In genomic region chr6:45531999-45532605, GRCh38 we compare ENCODE assay signal across 30 cellular contexts.
DNase-seq lines count a peak whose midpoint lies in the region; ATAC-seq and TF ChIP-seq lines count a peak whose summit lies in the region.
"Had no signal": no experiment of that assay in that cellular context is flagged by ENCODE, and none has a peak within 500 bp of the region (broad histone marks: within the 10 kb centered on the region; RNA-seq: fewer than 3 reads in every experiment).

No MANE protein-coding gene starts in this region.

- no peaks in the 10 kb centered on the region for H3K36me3 ChIP-seq in SK-N-SH (replicated peaks in 1 of 2; ENCODE audit: control insufficient read depth in 1 of 2, insufficient read depth in 2 of 2, low read length in 1 of 2)
- peaks cover 0 to 25% of the 10 kb centered on the region in 2 experiments for H3K36me3 ChIP-seq in mesenchymal stem cell (ENCODE audit: control insufficient read depth in 1 of 2, insufficient read depth in 2 of 2, low read depth in 1 of 2, low read length in 2 of 2)
- H3K36me3 ChIP-seq in suprapubic skin, result no peaks in the 10 kb centered on the region
- no peaks in the 10 kb centered on the region for H3K36me3 ChIP-seq in esophagus muscularis mucosa
- H3K36me3 ChIP-seq: cardiac muscle cell, prostate gland, sigmoid colon had no signal

- H3K36me3 Mint-ChIP-seq in activated T-helper 17 cell treated with anti-CD3 and anti-CD28 coated beads, Interleukin-2, amount 50 U/mL, for 72 hours (ENCODE audit: low read depth), result peaks cover 92% of the 10 kb centered on the region
- H3K36me3 Mint-ChIP-seq: stimulated activated naive B cell treated with anti-CD40 and anti-IgM and Interleukin-4, amounts not matched to agents 10 μg/mL and 1 μg/mL and 100 μg/mL, for 72 hours had no signal

- no peaks in the 10 kb centered on the region for H3K27me3 Mint-ChIP-seq in activated T-helper 17 cell treated with anti-CD3 and anti-CD28 coated beads, Interleukin-2, amount 50 U/mL, for 72 hours
- H3K27me3 Mint-ChIP-seq: naive thymus-derived CD4-positive, alpha-beta T cell; stimulated activated naive B cell treated with anti-CD40 and anti-IgM and Interleukin-4, amounts not matched to agents 10 μg/mL and 1 μg/mL and 100 μg/mL, for 72 hours had no signal

- H2AFZ ChIP-seq in SK-N-SH (ENCODE audit: low read depth) (no peak overlapping the region), mesenchymal stem cell (ENCODE audit: low read depth, low read length) (no peak overlapping the region)

- no peak overlapping the region for H2BK5ac ChIP-seq in mesenchymal stem cell (ENCODE audit: low read depth, low read length, poor library complexity, severe bottlenecking)

- H4K20me1 ChIP-seq in SK-N-SH (ENCODE audit: insufficient read depth), result no peaks in the 10 kb centered on the region

- no peak overlapping the region for H3K4me3 ChIP-seq in SK-N-SH (ENCODE audit: low read depth in 2 of 2, low read length in 1 of 2)
- H3K4me3 ChIP-seq in mesenchymal stem cell (ENCODE audit: insufficient read depth in 1 of 2, low read depth in 1 of 2, low read length in 2 of 2), result no peak overlapping the region
- no peak overlapping the region for H3K4me3 ChIP-seq in suprapubic skin
- H3K4me3 ChIP-seq in esophagus muscularis mucosa, result no peak overlapping the region
- H3K4me3 ChIP-seq: cardiac muscle cell, prostate gland, SK-N-MC had no signal

- 53% methylated on average over 2 of the region's 2 CpGs for WGBS in SK-N-SH (ENCODE audit: low lambda C conversion rate)
- 94% methylated on average over 2 of the region's 2 CpGs for WGBS in mesenchymal stem cell
- 92% methylated on average over 2 of the region's 2 CpGs for WGBS in suprapubic skin
- WGBS in esophagus muscularis mucosa, result 86% methylated on average over 2 of the region's 2 CpGs

- no peak overlapping the region for H3K14ac ChIP-seq in mesenchymal stem cell (ENCODE audit: low read length in 2 of 2)

- H3K9me3 Mint-ChIP-seq in activated T-helper 17 cell treated with anti-CD3 and anti-CD28 coated beads, Interleukin-2, amount 50 U/mL, for 72 hours, result no peaks in the 10 kb centered on the region

- H3K79me2 ChIP-seq in SK-N-SH (ENCODE audit: insufficient read depth), result no peaks in the 10 kb centered on the region

- no peak overlapping the region for H2AK5ac ChIP-seq in mesenchymal stem cell (ENCODE audit: low read length, severe bottlenecking)

- H3K23ac ChIP-seq in mesenchymal stem cell (ENCODE audit: low read length in 2 of 2), result no peak overlapping the region

- H3K9me3 ChIP-seq in SK-N-SH (no peaks in the 10 kb centered on the region), mesenchymal stem cell (ENCODE audit: control insufficient read depth, low read length) (no peaks in the 10 kb centered on the region), suprapubic skin (no peaks in the 10 kb centered on the region), esophagus muscularis mucosa (no peaks in the 10 kb centered on the region)
- H3K9me3 ChIP-seq: prostate gland, sigmoid colon had no signal

- H2BK120ac ChIP-seq in mesenchymal stem cell (ENCODE audit: low read depth, low read length), result no peak overlapping the region

- ATAC-seq in SK-N-SH treated with all-trans-retinoic acid at 6 μM for 48 hours (no peak; the same call in 2 of the 3 replicates), GM18502 (IDR thresholded peaks at IDR 0.05; ENCODE audit: poor library complexity, unreplicated experiment) (no peak)
- ATAC-seq in activated T-helper 17 cell treated with anti-CD3 and anti-CD28 coated beads, Interleukin-2, amount 50 U/mL, for 72 hours (replicated peaks), result no peak
- ATAC-seq: activated CD8-positive, alpha-beta T cell treated with anti-CD3 and anti-CD28 coated beads, Interleukin-2, amount 10 ng/mL, durations not matched to agents 7 days and 5 days; activated naive CD4-positive, alpha-beta T cell treated with anti-CD3 and anti-CD28 coated beads, Interleukin-2, amount 50 U/mL, for 72 hours; naive thymus-derived CD4-positive, alpha-beta T cell; stimulated activated naive B cell treated with anti-CD40 and anti-IgM and Interleukin-4, amounts not matched to agents 10 μg/mL and 1 μg/mL and 100 μg/mL, for 72 hours had no signal

- no peaks in the 10 kb centered on the region for H3F3A ChIP-seq in SK-N-SH (replicated peaks; ENCODE audit: insufficient read depth)

- TF ChIP-seq CTCF in SK-N-SH (IDR thresholded peaks at IDR 0.05) (no peak), suprapubic skin (IDR thresholded peaks at IDR 0.05) (no peak), esophagus muscularis mucosa (IDR thresholded peaks at IDR 0.05) (no peak)

- no peak overlapping the region for H3K4me3 Mint-ChIP-seq in activated T-helper 17 cell treated with anti-CD3 and anti-CD28 coated beads, Interleukin-2, amount 50 U/mL, for 72 hours
- H3K4me3 Mint-ChIP-seq: activated CD8-positive, alpha-beta T cell treated with anti-CD3 and anti-CD28 coated beads, Interleukin-2, amount 10 ng/mL, durations not matched to agents 7 days and 5 days; mesothelial cell of epicardium; naive thymus-derived CD4-positive, alpha-beta T cell; stimulated activated naive B cell treated with anti-CD40 and anti-IgM and Interleukin-4, amounts not matched to agents 10 μg/mL and 1 μg/mL and 100 μg/mL, for 72 hours; T-helper 1 cell treated with Interleukin-12 subunit alpha and Interleukin-12 subunit beta and Interleukin-4 antibody, amounts not matched to agents 30 μg/mL and 1 μg/mL, for 36 hours had no signal

- H4K91ac ChIP-seq in mesenchymal stem cell (ENCODE audit: low read length), result no peak overlapping the region

- no peak overlapping the region for H3K9ac ChIP-seq in SK-N-SH
- peak overlapping the region; percentile 87 for H3K9ac ChIP-seq in mesenchymal stem cell (ENCODE audit: low read length)

- no peak overlapping the region for H4K8ac ChIP-seq in mesenchymal stem cell (ENCODE audit: low read length)

- TF ChIP-seq RAD21 in SK-N-SH (IDR thresholded peaks at IDR 0.05; ENCODE audit: low read length), result no peak

- no peaks in the 10 kb centered on the region for H3K9me2 ChIP-seq in SK-N-SH

- H2BK15ac ChIP-seq in mesenchymal stem cell (ENCODE audit: low read depth, poor library complexity, severe bottlenecking), result no peak overlapping the region

- H3K27ac ChIP-seq in SK-N-SH (ENCODE audit: low read depth in 2 of 2, low read length in 1 of 2) (no peak overlapping the region), mesenchymal stem cell (ENCODE audit: low read length, poor library complexity, severe bottlenecking) (no peak overlapping the region), suprapubic skin (peak overlapping the region; percentile 32), esophagus muscularis mucosa (replicated peaks in 1 of 4) (no peak overlapping the region)
- H3K27ac ChIP-seq: 22Rv1, cardiac muscle cell, SK-N-MC had no signal

- H3K4me1 Mint-ChIP-seq in activated T-helper 17 cell treated with anti-CD3 and anti-CD28 coated beads, Interleukin-2, amount 50 U/mL, for 72 hours, result peaks cover 7% of the 10 kb centered on the region

- intact Hi-C loops in esophagus muscularis mucosa (cut with DNase I), result no loop called here

- POLR2A ChIA-PET in SK-N-SH (lab: Yijun Ruan, JAX), result interaction anchor here (0.6 kb wide), 1 partner anchor 98 kb away, joined by 3 read pairs; no protein-coding TSS in a partner anchor

- no peak for TF ChIP-seq EP300 in SK-N-SH (IDR thresholded peaks at IDR 0.05; ENCODE audit: borderline replicate concordance in 1 of 2, low read depth in 1 of 2, low read length in 1 of 2)
- no peak for TF ChIP-seq EP300 in suprapubic skin (IDR thresholded peaks at IDR 0.05)
- no peak for TF ChIP-seq EP300 in esophagus muscularis mucosa (IDR thresholded peaks at IDR 0.05)

- peaks cover 38% of the 10 kb centered on the region for H3K79me1 ChIP-seq in mesenchymal stem cell (replicated peaks; ENCODE audit: low read length, poor library complexity, severe bottlenecking)

- no peak for TF ChIP-seq POLR2A in suprapubic skin (IDR thresholded peaks at IDR 0.05)
- TF ChIP-seq POLR2A in esophagus muscularis mucosa (IDR thresholded peaks at IDR 0.05; ENCODE audit: low read depth), result no peak

- H3K18ac ChIP-seq in mesenchymal stem cell (ENCODE audit: low read depth in 1 of 2, low read length in 2 of 2), result no peak overlapping the region

- peak overlapping the region; percentile 68; the same call in 1 of the 2 replicates for H3K4me2 ChIP-seq in SK-N-SH
- H3K4me2 ChIP-seq in mesenchymal stem cell (ENCODE audit: low read length, poor library complexity, severe bottlenecking), result no peak overlapping the region

- no peak overlapping the region for H2BK12ac ChIP-seq in mesenchymal stem cell (ENCODE audit: low read length in 2 of 2)

- no peaks in the 10 kb centered on the region for H3K4me1 ChIP-seq in SK-N-SH (ENCODE audit: control insufficient read depth in 1 of 2, insufficient read depth in 2 of 2, low read depth in 1 of 2, low read length in 1 of 2)
- no peaks in the 10 kb centered on the region for H3K4me1 ChIP-seq in mesenchymal stem cell (ENCODE audit: control insufficient read depth, insufficient read depth, low read depth, low read length)
- H3K4me1 ChIP-seq in suprapubic skin, result peaks cover 10% of the 10 kb centered on the region
- H3K4me1 ChIP-seq in esophagus muscularis mucosa, result peaks cover 0 to 9% (median 4%) of the 10 kb centered on the region in 4 donors

- peak overlapping the region; percentile 61 for H3K27ac Mint-ChIP-seq in activated T-helper 17 cell treated with anti-CD3 and anti-CD28 coated beads, Interleukin-2, amount 50 U/mL, for 72 hours
- H3K27ac Mint-ChIP-seq: activated CD8-positive, alpha-beta T cell treated with anti-CD3 and anti-CD28 coated beads, Interleukin-2, amount 10 ng/mL, durations not matched to agents 7 days and 5 days; activated naive CD4-positive, alpha-beta T cell treated with anti-CD3 and anti-CD28 coated beads, Interleukin-2, amount 50 U/mL, for 72 hours; mesothelial cell of epicardium; naive thymus-derived CD4-positive, alpha-beta T cell; stimulated activated naive B cell treated with anti-CD40 and anti-IgM and Interleukin-4, amounts not matched to agents 10 μg/mL and 1 μg/mL and 100 μg/mL, for 72 hours; T-helper 1 cell treated with Interleukin-12 subunit alpha and Interleukin-12 subunit beta and Interleukin-4 antibody, amounts not matched to agents 30 μg/mL and 1 μg/mL, for 36 hours had no signal

- no peak overlapping the region for H3K4ac ChIP-seq in mesenchymal stem cell (ENCODE audit: low read depth in 1 of 2, low read length in 2 of 2)

- CTCF ChIA-PET in SK-N-SH (lab: Yijun Ruan, JAX), result no interaction called here

- DNase-seq in SK-N-SH (no peak), mesenchymal stem cell (peak; percentile 12), suprapubic skin (ENCODE audit: low spot score in 2 of 2) (no peak), esophagus muscularis mucosa (ENCODE audit: extremely low spot score) (no peak), NCI-H1694 (lab: John Stamatoyannopoulos, UW) (no peak)
- DNase-seq: activated CD4-positive, CD25-positive, alpha-beta regulatory T cell treated with anti-CD3 and anti-CD28 coated beads, Interleukin-2, amount 50 U/mL, for 72 hours; activated CD8-positive, alpha-beta T cell treated with anti-CD3 and anti-CD28 coated beads, Interleukin-2, amount 10 ng/mL, durations not matched to agents 7 days and 5 days; activated effector memory CD4-positive, alpha-beta T cell treated with Interleukin-2 at 50 U/mL for 16 hours; anterior cingulate cortex; DMS79 treated with DMSO at 0.1 percent for 48 hours; effector CD8-positive, alpha-beta T cell; KBM-7; kidney; left ventricle myocardium superior; naive thymus-derived CD4-positive, alpha-beta T cell; NCI-H1092 treated with DMSO at 0.1 percent for 48 hours; NCI-H187 treated with DMSO at 0.1 percent for 48 hours; NCI-H524 treated with DMSO at 0.1 percent for 48 hours; sigmoid colon; stimulated activated naive B cell treated with anti-CD40 and anti-IgM and Interleukin-4, amounts not matched to agents 10 μg/mL and 1 μg/mL and 100 μg/mL, for 72 hours had no signal

- no peaks in the 10 kb centered on the region for H3K27me3 ChIP-seq in SK-N-SH (ENCODE audit: insufficient read depth)
- no peaks in the 10 kb centered on the region for H3K27me3 ChIP-seq in mesenchymal stem cell (ENCODE audit: control insufficient read depth in 1 of 2, insufficient read depth in 1 of 2, low read length in 2 of 2)
- H3K27me3 ChIP-seq in suprapubic skin, result no peaks in the 10 kb centered on the region
- peaks cover 0 to 13% (median 0%) of the 10 kb centered on the region in 4 donors for H3K27me3 ChIP-seq in esophagus muscularis mucosa
- H3K27me3 ChIP-seq: cardiac muscle cell, sigmoid colon had no signal
